Comparison of ENCODE assay signal across 8 cellular contexts in genomic region chr11:121418625-121419114, GRCh38. TPM values are rescaled to one million over a fixed set of nuclear protein-coding genes. Genes with fewer than 3 reads are reported as not detected.
A peak's percentile ranks its signal among the peaks of the same experiment; 100 is the strongest.
DNase-seq lines count a peak whose midpoint lies in the region; ATAC-seq lines count a peak whose summit lies in the region.

No MANE protein-coding gene starts in this region.

- peak overlapping the region; percentile 40 for H3K4me3 Mint-ChIP-seq in activated T-helper 17 cell treated with anti-CD3 and anti-CD28 coated beads, Interleukin-2, amount 50 U/mL, for 72 hours
- H3K4me3 Mint-ChIP-seq in natural killer cell treated with Interleukin-12 subunit alpha and Interleukin-12 subunit beta and Interleukin-15 and Interleukin-18, amount 100 ng/mL, for 72 hours: peak overlapping the region; percentile 54

- H3K36me3 Mint-ChIP-seq in activated T-helper 17 cell treated with anti-CD3 and anti-CD28 coated beads, Interleukin-2, amount 50 U/mL, for 72 hours (ENCODE audit: low read depth): no peaks in the 10 kb centered on the region
- H3K36me3 Mint-ChIP-seq in natural killer cell treated with Interleukin-12 subunit alpha and Interleukin-12 subunit beta and Interleukin-15 and Interleukin-18, amount 100 ng/mL, for 72 hours: no peaks in the 10 kb centered on the region

- H3K9me3 Mint-ChIP-seq in activated T-helper 17 cell treated with anti-CD3 and anti-CD28 coated beads, Interleukin-2, amount 50 U/mL, for 72 hours: peaks cover 3% of the 10 kb centered on the region
- H3K9me3 Mint-ChIP-seq in natural killer cell treated with Interleukin-12 subunit alpha and Interleukin-12 subunit beta and Interleukin-15 and Interleukin-18, amount 100 ng/mL, for 72 hours: no peaks in the 10 kb centered on the region

- DNase-seq in NCI-H524 treated with DMSO at 0.1 percent for 48 hours (lab: John Stamatoyannopoulos, UW) (peak; percentile 74), COR-L47 (lab: John Stamatoyannopoulos, UW) (no peak), NCI-H1105 treated with DMSO at 0.1 percent for 48 hours (lab: John Stamatoyannopoulos, UW) (no peak)
- DNase-seq in natural killer cell treated with Interleukin-12 subunit alpha and Interleukin-12 subunit beta and Interleukin-15 and Interleukin-18, amount 100 ng/mL, for 72 hours (ENCODE audit: low spot score): peak; percentile 81

- H3K4me1 Mint-ChIP-seq in activated T-helper 17 cell treated with anti-CD3 and anti-CD28 coated beads, Interleukin-2, amount 50 U/mL, for 72 hours: peaks cover 39% of the 10 kb centered on the region
- peaks cover 38 to 51% of the 10 kb centered on the region in 2 donors for H3K4me1 Mint-ChIP-seq in natural killer cell treated with Interleukin-12 subunit alpha and Interleukin-12 subunit beta and Interleukin-15 and Interleukin-18, amount 100 ng/mL, for 72 hours (ENCODE audit: low read depth in 2 of 2)

- peak; percentile 33 for ATAC-seq in GM21423 (IDR thresholded peaks at IDR 0.05; ENCODE audit: unreplicated experiment)
- ATAC-seq in activated T-helper 17 cell treated with anti-CD3 and anti-CD28 coated beads, Interleukin-2, amount 50 U/mL, for 72 hours (replicated peaks): peak; percentile 66
- peak; percentile 75 to 81 for ATAC-seq in natural killer cell treated with Interleukin-12 subunit alpha and Interleukin-12 subunit beta and Interleukin-15 and Interleukin-18, amount 100 ng/mL, for 72 hours
- ATAC-seq in GM18870 (IDR thresholded peaks at IDR 0.05; ENCODE audit: unreplicated experiment): no peak
- ATAC-seq in HG03039 (IDR thresholded peaks at IDR 0.05; ENCODE audit: unreplicated experiment): no peak

- H3K27me3 Mint-ChIP-seq in activated T-helper 17 cell treated with anti-CD3 and anti-CD28 coated beads, Interleukin-2, amount 50 U/mL, for 72 hours: no peaks in the 10 kb centered on the region
- no peaks in the 10 kb centered on the region for H3K27me3 Mint-ChIP-seq in natural killer cell treated with Interleukin-12 subunit alpha and Interleukin-12 subunit beta and Interleukin-15 and Interleukin-18, amount 100 ng/mL, for 72 hours

- peak overlapping the region; percentile 74 for H3K27ac Mint-ChIP-seq in activated T-helper 17 cell treated with anti-CD3 and anti-CD28 coated beads, Interleukin-2, amount 50 U/mL, for 72 hours
- peak overlapping the region; percentile 81 to 91 for H3K27ac Mint-ChIP-seq in natural killer cell treated with Interleukin-12 subunit alpha and Interleukin-12 subunit beta and Interleukin-15 and Interleukin-18, amount 100 ng/mL, for 72 hours

RNA-seq across cellular contexts. Expression of gene SORL1, which starts 33.4 kb away (rescaled TPM):
- 10 to 100 TPM; 47.1 to 98.5 TPM for total RNA-seq in activated T-helper 17 cell treated with anti-CD3 and anti-CD28 coated beads, Interleukin-2, amount 50 U/mL, for 72 hours
- 10 to 100 TPM; 26.8 to 45.5 TPM for total RNA-seq in natural killer cell treated with Interleukin-12 subunit alpha and Interleukin-12 subunit beta and Interleukin-15 and Interleukin-18, amount 100 ng/mL, for 72 hours

Comparison
In these comparisons a context has a peak if more than half of its experiments do, and no peak if none do; other contexts are left out.
1. ATAC-seq: peak in GM21423 (single experiment), activated T-helper 17 cell treated with anti-CD3 and anti-CD28 coated beads, Interleukin-2, amount 50 U/mL, for 72 hours (single experiment) and natural killer cell treated with Interleukin-12 subunit alpha and Interleukin-12 subunit beta and Interleukin-15 and Interleukin-18, amount 100 ng/mL, for 72 hours (2 of 2); none in GM18870 (single experiment) and HG03039 (single experiment).
2. DNase-seq: peak in NCI-H524 treated with DMSO at 0.1 percent for 48 hours (single experiment) and natural killer cell treated with Interleukin-12 subunit alpha and Interleukin-12 subunit beta and Interleukin-15 and Interleukin-18, amount 100 ng/mL, for 72 hours (single experiment); none in COR-L47 (single experiment) and NCI-H1105 treated with DMSO at 0.1 percent for 48 hours (single experiment).